Comparison of ENCODE assay signal across 21 cellular contexts in genomic region chr4:38230821-38231583, GRCh38.
DNase-seq lines count a peak whose midpoint lies in the region; ATAC-seq and TF ChIP-seq lines count a peak whose summit lies in the region.
"Had no signal": no experiment of that assay in that cellular context is flagged by ENCODE, and none has a peak within 500 bp of the region (broad histone marks: within the 10 kb centered on the region; RNA-seq: fewer than 3 reads in every experiment).

No MANE protein-coding gene starts in this region.

- H3K4me1 Mint-ChIP-seq in neural progenitor cell (peaks cover 3% of the 10 kb centered on the region), natural killer cell (no peaks in the 10 kb centered on the region)
- no peaks in the 10 kb centered on the region for H3K4me1 Mint-ChIP-seq in activated naive CD8-positive, alpha-beta T cell treated with anti-CD3 and anti-CD28 coated beads for 36 hours
- H3K4me1 Mint-ChIP-seq: activated CD4-positive, alpha-beta T cell treated with anti-CD3 and anti-CD28 coated beads, Interleukin-2, amount 10 ng/mL, durations not matched to agents 24 days and 14 days; stimulated activated naive CD8-positive, alpha-beta T cell treated with anti-CD3 and anti-CD28 coated beads, Interleukin-15, amount 100 ng/mL, for 72 hours had no signal

- no peaks in the 10 kb centered on the region for H3F3A ChIP-seq in neural progenitor cell (ENCODE audit: low read depth)

- no peak overlapping the region for H3K4me3 ChIP-seq in esophagus muscularis mucosa
- no peak overlapping the region for H3K4me3 ChIP-seq in neural progenitor cell
- no peak overlapping the region for H3K4me3 ChIP-seq in vagina
- H3K4me3 ChIP-seq: HAP-1, lung, upper lobe of left lung had no signal

- H3K27ac ChIP-seq in esophagus muscularis mucosa (replicated peaks in 1 of 4) (no peak overlapping the region), neural progenitor cell (no peak overlapping the region), vagina (peak overlapping the region; percentile 70)
- H3K27ac ChIP-seq: KMS-11, upper lobe of left lung had no signal

- H3K4me1 ChIP-seq in esophagus muscularis mucosa (peaks cover 0 to 6% (median 3%) of the 10 kb centered on the region in 4 donors), neural progenitor cell (no peaks in the 10 kb centered on the region), vagina (peaks cover 27% of the 10 kb centered on the region)
- H3K4me1 ChIP-seq: HAP-1, upper lobe of left lung had no signal

- 90% methylated on average over 6 of the region's 7 CpGs for WGBS in esophagus muscularis mucosa

- H3K27ac Mint-ChIP-seq in neural progenitor cell (peak overlapping the region; percentile 47), natural killer cell (no peak overlapping the region)
- H3K27ac Mint-ChIP-seq in activated naive CD8-positive, alpha-beta T cell treated with anti-CD3 and anti-CD28 coated beads for 36 hours = no peak overlapping the region
- H3K27ac Mint-ChIP-seq: activated CD4-positive, alpha-beta T cell treated with anti-CD3 and anti-CD28 coated beads, Interleukin-2, amount 10 ng/mL, durations not matched to agents 24 days and 14 days; stimulated activated naive CD8-positive, alpha-beta T cell treated with anti-CD3 and anti-CD28 coated beads, Interleukin-15, amount 100 ng/mL, for 72 hours had no signal

- intact Hi-C loops in esophagus muscularis mucosa (cut with DNase I) (no loop called here), vagina (cut with DNase I) (no loop called here), natural killer cell (cut with micrococcal nuclease) (no loop called here)

- ATAC-seq in natural killer cell = no peak
- ATAC-seq in HG03439 (IDR thresholded peaks at IDR 0.05; ENCODE audit: unreplicated experiment) = no peak
- ATAC-seq: stimulated activated naive CD8-positive, alpha-beta T cell treated with anti-CD3 and anti-CD28 coated beads, Interleukin-15, amount 100 ng/mL, for 72 hours had no signal

- no peak for TF ChIP-seq EP300 in esophagus muscularis mucosa (IDR thresholded peaks at IDR 0.05)

- H4K20me1 ChIP-seq in neural progenitor cell (ENCODE audit: low read depth) = no peaks in the 10 kb centered on the region

- H3K9me3 ChIP-seq in esophagus muscularis mucosa (no peaks in the 10 kb centered on the region), neural progenitor cell (ENCODE audit: low read depth) (no peaks in the 10 kb centered on the region), vagina (no peaks in the 10 kb centered on the region)
- H3K9me3 ChIP-seq: HAP-1, upper lobe of left lung had no signal

- H3K4me2 ChIP-seq in neural progenitor cell = no peak overlapping the region
- H3K4me2 ChIP-seq: KMS-11 had no signal

- H3K27me3 Mint-ChIP-seq in neural progenitor cell (ENCODE audit: insufficient read depth, low read depth) (no peaks in the 10 kb centered on the region), natural killer cell (ENCODE audit: low read depth in 2 of 2) (peaks cover 3 to 18% of the 10 kb centered on the region in 2 donors)
- peaks cover 5% of the 10 kb centered on the region for H3K27me3 Mint-ChIP-seq in activated naive CD8-positive, alpha-beta T cell treated with anti-CD3 and anti-CD28 coated beads for 36 hours

- H3K27me3 ChIP-seq in esophagus muscularis mucosa = no peaks in the 10 kb centered on the region
- H3K27me3 ChIP-seq in neural progenitor cell = no peaks in the 10 kb centered on the region
- no peaks in the 10 kb centered on the region for H3K27me3 ChIP-seq in vagina
- H3K27me3 ChIP-seq: upper lobe of left lung had no signal

- H3K36me3 ChIP-seq in esophagus muscularis mucosa = no peaks in the 10 kb centered on the region
- no peaks in the 10 kb centered on the region for H3K36me3 ChIP-seq in neural progenitor cell
- H3K36me3 ChIP-seq in vagina = no peaks in the 10 kb centered on the region
- H3K36me3 ChIP-seq: HAP-1, upper lobe of left lung had no signal

- TF ChIP-seq CTCF in esophagus muscularis mucosa (IDR thresholded peaks at IDR 0.05) (no peak), neural progenitor cell (IDR thresholded peaks at IDR 0.05) (no peak), vagina (IDR thresholded peaks at IDR 0.05) (no peak), natural killer cell (IDR thresholded peaks at IDR 0.05) (no peak)

- H3K79me2 ChIP-seq in neural progenitor cell (ENCODE audit: low read depth) = no peaks in the 10 kb centered on the region

- no peaks in the 10 kb centered on the region for H3K36me3 Mint-ChIP-seq in neural progenitor cell
- H3K36me3 Mint-ChIP-seq in natural killer cell = no peaks in the 10 kb centered on the region
- H3K36me3 Mint-ChIP-seq in activated naive CD8-positive, alpha-beta T cell treated with anti-CD3 and anti-CD28 coated beads for 36 hours = no peaks in the 10 kb centered on the region
- H3K36me3 Mint-ChIP-seq: CD14-positive monocyte had no signal

- TF ChIP-seq POLR2A in esophagus muscularis mucosa (IDR thresholded peaks at IDR 0.05; ENCODE audit: low read depth) = no peak
- TF ChIP-seq POLR2A in vagina (IDR thresholded peaks at IDR 0.05) = no peak

- peak; percentile 25 for DNase-seq in NCI-H2171 treated with DMSO at 0.1 percent for 48 hours (lab: John Stamatoyannopoulos, UW)
- no peak for DNase-seq in NCI-H2171 (lab: John Stamatoyannopoulos, UW)
- DNase-seq in esophagus muscularis mucosa (ENCODE audit: extremely low spot score) = peak; percentile 60
- DNase-seq in neural progenitor cell (ENCODE audit: low spot score) = no peak
- DNase-seq in vagina (ENCODE audit: extremely low spot score in 2 of 2) = no peak
- no peak for DNase-seq in natural killer cell
- no peak for DNase-seq in activated naive CD8-positive, alpha-beta T cell treated with anti-CD3 and anti-CD28 coated beads for 36 hours
- DNase-seq: 8988T; activated CD4-positive, alpha-beta T cell treated with anti-CD3 and anti-CD28 coated beads, Interleukin-2, amount 10 ng/mL, durations not matched to agents 24 days and 14 days; activated gamma-delta T cell treated with Interleukin-2 at 50 U/mL for 16 hours; activated T-cell treated with anti-CD3 and anti-CD28 coated beads, Interleukin-2, amount 50 U/mL, for 1 hour; cerebellar nuclear complex; NCI-H1436; SHP77; stimulated activated naive CD8-positive, alpha-beta T cell treated with anti-CD3 and anti-CD28 coated beads, Interleukin-15, amount 100 ng/mL, for 72 hours; upper lobe of left lung had no signal

- no peaks in the 10 kb centered on the region for H3K9me3 Mint-ChIP-seq in neural progenitor cell
- H3K9me3 Mint-ChIP-seq in natural killer cell = no peaks in the 10 kb centered on the region
- no peaks in the 10 kb centered on the region for H3K9me3 Mint-ChIP-seq in activated naive CD8-positive, alpha-beta T cell treated with anti-CD3 and anti-CD28 coated beads for 36 hours
- H3K9me3 Mint-ChIP-seq: activated CD4-positive, alpha-beta T cell treated with anti-CD3 and anti-CD28 coated beads, Interleukin-2, amount 10 ng/mL, durations not matched to agents 24 days and 14 days had no signal

- no peak overlapping the region for H3K9ac ChIP-seq in neural progenitor cell
- H3K9ac ChIP-seq: KMS-11 had no signal

- H3K4me3 Mint-ChIP-seq in neural progenitor cell (no peak overlapping the region), natural killer cell (no peak overlapping the region)
- H3K4me3 Mint-ChIP-seq in activated naive CD8-positive, alpha-beta T cell treated with anti-CD3 and anti-CD28 coated beads for 36 hours = no peak overlapping the region
- H3K4me3 Mint-ChIP-seq: activated CD4-positive, alpha-beta T cell treated with anti-CD3 and anti-CD28 coated beads, Interleukin-2, amount 10 ng/mL, durations not matched to agents 24 days and 14 days; CD14-positive monocyte; stimulated activated naive CD8-positive, alpha-beta T cell treated with anti-CD3 and anti-CD28 coated beads, Interleukin-15, amount 100 ng/mL, for 72 hours had no signal

- no peak overlapping the region for H2AFZ ChIP-seq in neural progenitor cell (replicated peaks)

Comparison
In these comparisons a context has a peak if more than half of its experiments do, and no peak if none do; other contexts are left out.
1. DNase-seq: peak in NCI-H2171 treated with DMSO at 0.1 percent for 48 hours (single experiment) and esophagus muscularis mucosa (single experiment); none in NCI-H2171 (single experiment), neural progenitor cell (single experiment), vagina (0 of 2), natural killer cell (single experiment) and activated naive CD8-positive, alpha-beta T cell treated with anti-CD3 and anti-CD28 coated beads for 36 hours (single experiment).